ENCODE assay signal across 20 cellular contexts in the genomic region with DNA sequence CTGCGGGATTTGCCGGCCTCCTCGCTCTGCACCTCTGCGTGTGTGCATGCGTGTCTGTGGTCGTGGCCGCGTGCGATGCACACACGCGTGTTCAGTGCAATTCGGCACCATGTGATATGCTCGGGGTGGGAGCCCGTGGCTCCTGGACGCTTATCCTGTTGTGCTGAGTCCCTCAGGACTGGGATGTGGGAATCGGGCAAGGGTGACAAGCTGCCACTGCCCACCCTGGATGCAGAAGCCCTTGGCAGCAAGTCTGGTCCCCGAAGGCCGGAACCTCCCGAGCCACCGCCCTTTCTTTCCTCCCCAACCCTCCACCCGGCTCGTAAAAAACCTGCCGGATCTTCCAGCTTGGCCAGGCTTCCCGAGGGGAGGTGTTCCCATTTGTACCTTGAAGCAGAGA.
"Had no signal": no experiment of that assay in that cellular context is flagged by ENCODE, and none has a peak within 500 bp of the region (broad histone marks: within the 10 kb centered on the region; RNA-seq: fewer than 3 reads in every experiment).

No MANE protein-coding gene starts in this region.

- H3K27ac ChIP-seq: foreskin keratinocyte, left ventricle myocardium inferior, parathyroid adenoma, SK-N-MC, tibial artery, WERI-Rb-1 had no signal

- H3K4me1 ChIP-seq: foreskin keratinocyte, left ventricle myocardium inferior, parathyroid adenoma, tibial artery had no signal

- ATAC-seq: activated T-helper 17 cell treated with anti-CD3 and anti-CD28 coated beads, Interleukin-2, amount 50 U/mL, for 72 hours; foreskin keratinocyte had no signal

- H3K36me3 ChIP-seq: left ventricle myocardium inferior, tibial artery had no signal

- DNase-seq: activated naive CD4-positive, alpha-beta T cell treated with Interleukin-2 at 50 U/mL for 16 hours; activated naive CD8-positive, alpha-beta T cell treated with anti-CD3 and anti-CD28 coated beads for 36 hours; activated T-cell treated with anti-CD3 and anti-CD28 coated beads, Interleukin-2, amount 50 U/mL, for 24 hours; amygdala; cerebellar nuclear complex; effector CD4-positive, alpha-beta T cell; erythroblast; foreskin keratinocyte; kidney glomerular epithelial cell; left ventricle myocardium inferior; mammary epithelial cell; nephron progenitor cell; nucleus accumbens; stimulated activated CD4-positive, alpha-beta T cell treated with anti-CD3 and anti-CD28 coated beads, Interleukin-4, amount 100 ng/mL, for 4 hours; substantia nigra; WERI-Rb-1 had no signal

- H3K4me3 ChIP-seq: left ventricle myocardium inferior, SK-N-MC, tibial artery had no signal
